ENCODE assay signal across 9 cellular contexts in the genomic region with DNA sequence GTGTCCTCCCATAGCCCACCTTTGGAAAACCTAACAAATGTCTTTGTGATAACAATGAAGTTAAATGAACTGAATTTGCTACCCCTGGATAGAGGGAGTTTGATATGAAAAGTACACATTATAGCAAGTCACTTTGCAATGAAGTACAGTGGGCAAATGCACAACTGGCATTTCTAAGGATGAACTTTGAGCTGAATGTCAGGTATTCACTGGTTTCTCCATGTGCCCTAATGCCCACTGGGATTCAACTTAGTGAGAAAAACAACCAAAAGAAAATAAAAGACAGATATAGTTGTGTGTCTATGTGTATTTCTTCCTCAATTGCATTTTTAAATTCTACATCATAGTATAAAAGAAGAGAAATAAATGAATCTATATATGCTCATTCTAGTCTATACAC.
"Had no signal": no experiment of that assay in that cellular context is flagged by ENCODE, and none has a peak within 500 bp of the region (broad histone marks: within the 10 kb centered on the region; RNA-seq: fewer than 3 reads in every experiment).

No MANE protein-coding gene starts in this region.

- H3K4me3 Mint-ChIP-seq: HFFc6 had no signal

- H3K4me3 ChIP-seq: GM23248, HAP-1, K562 had no signal

- H3K36me3 ChIP-seq: HAP-1 had no signal

- H3K4me1 ChIP-seq: HAP-1 had no signal

- H3K9me3 Mint-ChIP-seq: HFFc6 had no signal

- H3K9ac ChIP-seq: GM23248 had no signal

- DNase-seq: GM23248, GOT3, H7, HFFc6, IMR-90 had no signal

- H3K27ac ChIP-seq: GM23248, HL-60 had no signal

- ATAC-seq: HCT116, K562 had no signal

- H3K27ac Mint-ChIP-seq: HFFc6 had no signal

- H3K9me3 ChIP-seq: HAP-1 had no signal

- H2AFZ ChIP-seq: GM23248 had no signal
